In genomic region chr16:177394-177822, GRCh38 we compare ENCODE assay signal across 13 cellular contexts. TPM values are rescaled to one million over a fixed set of nuclear protein-coding genes. Genes with fewer than 3 reads are reported as not detected.
A peak's percentile ranks its signal among the peaks of the same experiment; 100 is the strongest.
DNase-seq lines count a peak whose midpoint lies in the region; ATAC-seq and TF ChIP-seq lines count a peak whose summit lies in the region.
"Had no signal": no experiment of that assay in that cellular context is flagged by ENCODE, and none has a peak within 500 bp of the region (broad histone marks: within the 10 kb centered on the region; RNA-seq: fewer than 3 reads in every experiment).

No MANE protein-coding gene starts in this region.

- no peak overlapping the region for H3K27ac Mint-ChIP-seq in GM23338
- H3K27ac Mint-ChIP-seq: activated B cell treated with CpG ODN at 0.5 μM for 24 hours; stimulated activated naive CD8-positive, alpha-beta T cell treated with anti-CD3 and anti-CD28 coated beads, Interleukin-15, Interleukin-2, amounts not matched to agents 100 ng/mL and 50 ng/mL, for 24 hours had no signal

- peaks cover 79% of the 10 kb centered on the region for H3K27me3 ChIP-seq in GM23338 (ENCODE audit: insufficient read depth)

- no peak overlapping the region for H2AFZ ChIP-seq in GM23338

- TF ChIP-seq CTCF in GM23338 (conservative IDR thresholded peaks at IDR 0.05; ENCODE audit: low read depth in 2 of 2) = no peak

- H3K27me3 Mint-ChIP-seq in GM23338 (ENCODE audit: insufficient read depth, low read depth, poor library complexity) = peaks cover 72% of the 10 kb centered on the region

- H3K4me3 Mint-ChIP-seq in GM23338 = peak overlapping the region; percentile 42; the same call in 2 of the 3 replicates
- H3K4me3 Mint-ChIP-seq: activated B cell treated with CpG ODN at 0.5 μM for 24 hours; stimulated activated naive CD8-positive, alpha-beta T cell treated with anti-CD3 and anti-CD28 coated beads, Interleukin-15, Interleukin-2, amounts not matched to agents 100 ng/mL and 50 ng/mL, for 24 hours had no signal

- ATAC-seq in GM23338 = no peak
- no peak for ATAC-seq in HG03520 (IDR thresholded peaks at IDR 0.05; ENCODE audit: unreplicated experiment)
- ATAC-seq in GM21529 (IDR thresholded peaks at IDR 0.05; ENCODE audit: unreplicated experiment) = no peak

- no peaks in the 10 kb centered on the region for H3K79me2 ChIP-seq in GM23338 (replicated peaks; ENCODE audit: insufficient read depth)

- no peak overlapping the region for H3K27ac ChIP-seq in GM23338 (ENCODE audit: low read depth)

- H3K4me1 Mint-ChIP-seq in GM23338 = peaks cover 16% of the 10 kb centered on the region

- peaks cover 16% of the 10 kb centered on the region; the same call in 1 of the 2 replicates for H3F3A ChIP-seq in GM23338 (replicated peaks; ENCODE audit: low read depth)

- H3K36me3 Mint-ChIP-seq in GM23338 (ENCODE audit: low read depth) = no peaks in the 10 kb centered on the region; the same call in 2 of the 3 replicates

- H3K4me3 ChIP-seq in GM23338 = no peak overlapping the region

- peaks cover 8% of the 10 kb centered on the region for H4K20me1 ChIP-seq in GM23338 (replicated peaks; ENCODE audit: insufficient read depth)

- H3K4me2 ChIP-seq in GM23338 = peak overlapping the region; percentile 43; the same call in 1 of the 2 replicates

- H3K9me3 Mint-ChIP-seq in GM23338 = no peaks in the 10 kb centered on the region; the same call in 2 of the 3 replicates
- H3K9me3 Mint-ChIP-seq: activated B cell treated with CpG ODN at 0.5 μM for 24 hours; stimulated activated naive CD8-positive, alpha-beta T cell treated with anti-CD3 and anti-CD28 coated beads, Interleukin-15, Interleukin-2, amounts not matched to agents 100 ng/mL and 50 ng/mL, for 24 hours had no signal

- DNase-seq in NCI-H2227 treated with DMSO at 0.1 percent for 48 hours (lab: John Stamatoyannopoulos, UW) = peak; percentile 93
- no peak for DNase-seq in NCI-H2227 (lab: John Stamatoyannopoulos, UW; ENCODE audit: unreplicated experiment)
- no peak for DNase-seq in GM23338 (ENCODE audit: low spot score)
- peak; percentile 85 for DNase-seq in SW480 (ENCODE audit: low spot score)
- peak; percentile 52 for DNase-seq in left kidney (ENCODE audit: low read depth, low spot score)
- no peak for DNase-seq in glomerular visceral epithelial cell (ENCODE audit: extremely low spot score)
- DNase-seq: activated B cell treated with CpG ODN at 0.5 μM for 24 hours; activated effector memory CD4-positive, alpha-beta T cell treated with Interleukin-2 at 50 U/mL for 16 hours; dermis blood vessel endothelial cell had no signal

- no peaks in the 10 kb centered on the region for H3K9me2 ChIP-seq in GM23338 (ENCODE audit: insufficient read depth)

- peaks cover 10% of the 10 kb centered on the region; the same call in 1 of the 2 replicates for H3K4me1 ChIP-seq in GM23338 (ENCODE audit: insufficient read depth)

- H3K36me3 ChIP-seq in GM23338 (ENCODE audit: insufficient read depth) = no peaks in the 10 kb centered on the region

TF ChIP-seq in GM23338, 12 proteins besides CTCF, POLR2A, EP300 and RAD21:
- no peak for TF ChIP-seq ETS1 (IDR thresholded peaks at IDR 0.05)
- TF ChIP-seq EZH2 (IDR thresholded peaks at IDR 0.05; ENCODE audit: low read depth, unreplicated experiment) = peak; percentile 74
- no peak for TF ChIP-seq CREB1 (CRISPR knock-in tag; IDR thresholded peaks at IDR 0.05; ENCODE audit: low read depth)

RNA-seq across cellular contexts. Expression of gene HBA1, which starts 0.9 kb away (rescaled TPM):
- not detected in 2 replicates for total RNA-seq in GM23338 (2014; rRNA removed; shearing (Covaris generic))
- polyA plus RNA-seq in GM23338 (2016; fragmentation: Nextera tagmentation; extraction: Ambion mirVana) = 3.4 and 6.7 TPM in 2 replicates
- total RNA-seq: dermis blood vessel endothelial cell had no signal
- polyA plus RNA-seq: BJ had no signal

RNA-seq across cellular contexts. Expression of gene HBQ1, which starts 2.9 kb away (rescaled TPM):
- 3.1 and 6.6 TPM in 2 replicates for total RNA-seq in GM23338 (2014; rRNA removed; shearing (Covaris generic))
- 8.3 and 8.5 TPM in 2 replicates for polyA plus RNA-seq in GM23338 (2016; fragmentation: Nextera tagmentation; extraction: Ambion mirVana)
- total RNA-seq: activated B cell treated with CpG ODN at 0.5 μM for 24 hours had no signal

RNA-seq across cellular contexts. Expression of gene HBA2, which starts 4.7 kb away (rescaled TPM):
- total RNA-seq in GM23338 (2014; rRNA removed; shearing (Covaris generic)) = 1.9 TPM in 1 of 2 replicates, not detected in the other
- polyA plus RNA-seq in GM23338 (2016; fragmentation: Nextera tagmentation; extraction: Ambion mirVana) = 7.8 and 11.7 TPM in 2 replicates
- total RNA-seq: dermis blood vessel endothelial cell had no signal

RNA-seq across cellular contexts. Expression of gene HBM, which starts 11.6 kb away (rescaled TPM):
- total RNA-seq in GM23338 (2014; rRNA removed; shearing (Covaris generic)) = not detected in 2 replicates
- polyA plus RNA-seq in GM23338 (2016; fragmentation: Nextera tagmentation; extraction: Ambion mirVana) = 0.68 TPM in 1 of 2 replicates, not detected in the other
- total RNA-seq: activated B cell treated with CpG ODN at 0.5 μM for 24 hours, dermis blood vessel endothelial cell had no signal
- polyA plus RNA-seq: BJ had no signal

RNA-seq across cellular contexts. Expression of gene HBZ, which starts 25.0 kb away (rescaled TPM):
- not detected in 2 replicates for total RNA-seq in GM23338 (2014; rRNA removed; shearing (Covaris generic))
- polyA plus RNA-seq in GM23338 (2016; fragmentation: Nextera tagmentation; extraction: Ambion mirVana) = 0.39 TPM in 1 of 2 replicates, not detected in the other
- total RNA-seq: activated B cell treated with CpG ODN at 0.5 μM for 24 hours, dermis blood vessel endothelial cell had no signal
- polyA plus RNA-seq: BJ had no signal

Comparison
In these comparisons a context has a peak if more than half of its experiments do, and no peak if none do; other contexts are left out.
1. DNase-seq: peak in NCI-H2227 treated with DMSO at 0.1 percent for 48 hours (single experiment), SW480 (single experiment) and left kidney (single experiment); none in NCI-H2227 (single experiment), GM23338 (single experiment) and glomerular visceral epithelial cell (single experiment).